Comparison of ENCODE assay signal across 24 cellular contexts in genomic region chr6:56571605-56572004, GRCh38.
DNase-seq lines count a peak whose midpoint lies in the region; ATAC-seq, FAIRE-seq and TF ChIP-seq lines count a peak whose summit lies in the region.
"Had no signal": no experiment of that assay in that cellular context is flagged by ENCODE, and none has a peak within 500 bp of the region (broad histone marks: within the 10 kb centered on the region; RNA-seq: fewer than 3 reads in every experiment).

No MANE protein-coding gene starts in this region.

- H3K4me1 ChIP-seq in liver (ENCODE audit: control insufficient read depth in 4 of 4, insufficient read depth in 4 of 4, low read length in 3 of 4) = peaks cover 0 to 7% (median 2%) of the 10 kb centered on the region in 4 donors
- peaks cover 13% of the 10 kb centered on the region for H3K4me1 ChIP-seq in rectal smooth muscle tissue (ENCODE audit: control insufficient read depth, insufficient read depth, low read length)
- H3K4me1 ChIP-seq: BLaER1 treated with 17β-estradiol and CSF1 and Interleukin-3, amounts not matched to agents 10 nM and 100 nM; Caco-2 had no signal

- H3K27me3 ChIP-seq in liver (ENCODE audit: control insufficient read depth in 4 of 4, insufficient read depth in 4 of 4, low read length in 3 of 4) (no peaks in the 10 kb centered on the region), rectal smooth muscle tissue (ENCODE audit: control insufficient read depth, insufficient read depth, low read length) (no peaks in the 10 kb centered on the region)
- H3K27me3 ChIP-seq: BLaER1 treated with 17β-estradiol and CSF1 and Interleukin-3, amounts not matched to agents 10 nM and 100 nM had no signal

- FAIRE-seq in G401.6 (lab: Jason Lieb, UNC) = peak; percentile 17
- peak; percentile 45 for FAIRE-seq in frontal cortex (lab: Jason Lieb, UNC)
- FAIRE-seq: GM12891 had no signal

- ATAC-seq in GM21619 (IDR thresholded peaks at IDR 0.05; ENCODE audit: unreplicated experiment) = no peak
- ATAC-seq: CD8-positive, alpha-beta T cell had no signal

- H3K9me3 ChIP-seq in liver (ENCODE audit: control insufficient read depth in 4 of 4, low read length in 3 of 4) = no peaks in the 10 kb centered on the region
- H3K9me3 ChIP-seq: BLaER1 treated with 17β-estradiol and CSF1 and Interleukin-3, amounts not matched to agents 10 nM and 100 nM; Caco-2 had no signal

- H3K9ac ChIP-seq in liver (ENCODE audit: low read depth in 1 of 2, low read length in 2 of 2) = no peak overlapping the region
- H3K9ac ChIP-seq in rectal smooth muscle tissue (ENCODE audit: low read length) = no peak overlapping the region
- H3K9ac ChIP-seq: BLaER1 treated with 17β-estradiol and CSF1 and Interleukin-3, amounts not matched to agents 10 nM and 100 nM had no signal

- H3K4me3 ChIP-seq in liver (ENCODE audit: low read depth in 1 of 3, low read length in 3 of 3) (no peak overlapping the region), rectal smooth muscle tissue (ENCODE audit: low read length) (no peak overlapping the region)
- H3K4me3 ChIP-seq: BLaER1 treated with 17β-estradiol and CSF1 and Interleukin-3, amounts not matched to agents 10 nM and 100 nM had no signal

- H3K36me3 ChIP-seq in liver (ENCODE audit: control insufficient read depth in 4 of 4, insufficient read depth in 3 of 4, low read depth in 1 of 4, low read length in 3 of 4) = peaks cover 4 to 35% (median 15%) of the 10 kb centered on the region in 4 donors
- peaks cover 3% of the 10 kb centered on the region for H3K36me3 ChIP-seq in rectal smooth muscle tissue (ENCODE audit: control insufficient read depth, insufficient read depth, low read length)

- TF ChIP-seq RAD21 in liver (IDR thresholded peaks at IDR 0.05) = no peak

- H3K27ac ChIP-seq in liver (ENCODE audit: low read depth in 1 of 2, low read length in 2 of 2) (no peak overlapping the region), rectal smooth muscle tissue (ENCODE audit: low read depth, low read length) (peak overlapping the region; percentile 7)
- H3K27ac ChIP-seq: BLaER1 treated with 17β-estradiol and CSF1 and Interleukin-3, amounts not matched to agents 10 nM and 100 nM; C4-2B had no signal

- WGBS in liver = 35% methylated on average over 4 of the region's 4 CpGs

- DNase-seq in frontal cortex (ENCODE audit: low spot score in 2 of 2) (no peak), NCI-H1105 (lab: John Stamatoyannopoulos, UW) (no peak), AML-193 (lab: John Stamatoyannopoulos, UW) (no peak)
- DNase-seq in activated CD4-positive, alpha-beta T cell treated with anti-CD3 and anti-CD28 coated beads for 1 hour = no peak
- DNase-seq: 8988T; ACHN; Caco-2; Calu3; CD4-positive, alpha-beta T cell; CD8-positive, alpha-beta T cell; DMS 273 treated with DMSO at 0.1 percent for 48 hours; DMS153; DMS53; DMS79; DND-41; EL; GF-D8 had no signal

- TF ChIP-seq CTCF in liver (IDR thresholded peaks at IDR 0.05; ENCODE audit: low read depth, low read length, missing input control) = no peak

TF ChIP-seq in liver, 16 proteins besides CTCF, POLR2A, EP300 and RAD21:
- TF ChIP-seq SP1 (IDR thresholded peaks at IDR 0.05) (peak; percentile 50), FOXA2 (IDR thresholded peaks at IDR 0.05) (no peak), JUND (IDR thresholded peaks at IDR 0.05) (peak in 1 of 2 donors; percentile 37), YY1 (IDR thresholded peaks at IDR 0.05) (peak; percentile 73), GABPA (IDR thresholded peaks at IDR 0.05 in 1 of 2, conservative IDR thresholded peaks at IDR 0.05 in 1 of 2) (no peak), HNF4A (conservative IDR thresholded peaks at IDR 0.05) (peak; percentile 76 to 82), RXRA (IDR thresholded peaks at IDR 0.05) (peak; percentile 19 to 69), ZBTB33 (IDR thresholded peaks at IDR 0.05) (peak; percentile 22), REST (IDR thresholded peaks at IDR 0.05) (no peak), MAX (IDR thresholded peaks at IDR 0.05) (no peak)
